ENCODE assay signal across 8 cellular contexts in genomic region chr1:221778535-221779142, GRCh38. TPM values are rescaled to one million over a fixed set of nuclear protein-coding genes. Genes with fewer than 3 reads are reported as not detected.
DNase-seq lines count a peak whose midpoint lies in the region; ATAC-seq, FAIRE-seq and TF ChIP-seq lines count a peak whose summit lies in the region.

No MANE protein-coding gene starts in this region.

- DNase-seq in NAMALWA (ENCODE audit: low spot score) = peak; percentile 40
- DNase-seq in germinal center (ENCODE audit: low spot score) = peak; percentile 53
- DNase-seq in SHP77 treated with DMSO at 0.1 percent for 48 hours (lab: John Stamatoyannopoulos, UW) = no peak
- DNase-seq in putamen (ENCODE audit: low spot score) = no peak
- no peak for DNase-seq in testis
- DNase-seq in kidney = no peak

- H3K4me3 ChIP-seq in testis = no peak overlapping the region
- H3K4me3 ChIP-seq in kidney (ENCODE audit: low read length in 2 of 2) = no peak overlapping the region

- H3K4me1 ChIP-seq in testis (no peaks in the 10 kb centered on the region), kidney (ENCODE audit: control insufficient read depth in 1 of 2, insufficient read depth in 1 of 2, low read depth in 1 of 2, low read length in 2 of 2) (no peaks in the 10 kb centered on the region)

- no peak for TF ChIP-seq CTCF in testis (IDR thresholded peaks at IDR 0.05)
- TF ChIP-seq CTCF in kidney (IDR thresholded peaks at IDR 0.05; ENCODE audit: borderline replicate concordance, extremely low read depth, insufficient read depth) = no peak

- no peak for TF ChIP-seq POLR2A in testis (IDR thresholded peaks at IDR 0.05)

- H3K36me3 ChIP-seq in testis (ENCODE audit: low read depth, missing control alignments) (no peaks in the 10 kb centered on the region), kidney (ENCODE audit: control insufficient read depth in 1 of 2, insufficient read depth in 2 of 2, low read length in 2 of 2) (no peaks in the 10 kb centered on the region)

- no peak for FAIRE-seq in kidney (lab: Jason Lieb, UNC)

- H3K9me3 ChIP-seq in testis (no peaks in the 10 kb centered on the region), kidney (ENCODE audit: control insufficient read depth in 1 of 2, low read length in 2 of 2) (no peaks in the 10 kb centered on the region)

- no peak overlapping the region for H3K9ac ChIP-seq in kidney (ENCODE audit: low read length in 2 of 2)

- H3K27ac ChIP-seq in testis (no peak overlapping the region), kidney (ENCODE audit: low read depth in 2 of 2, low read length in 2 of 2) (no peak overlapping the region)

- no peaks in the 10 kb centered on the region for H3K27me3 ChIP-seq in testis

- intact Hi-C loops in testis (cut with DNase I; ENCODE audit: low total_unique reads) = no loop called here
- intact Hi-C loops in kidney (cut with DNase I) = no loop called here

- 78 to 84% methylated on average over 7 to 8 of the region's 8 CpGs for WGBS in testis, 2 donors

- ATAC-seq in GM18861 (IDR thresholded peaks at IDR 0.05; ENCODE audit: unreplicated experiment) (peak; percentile 24), GM21825 (IDR thresholded peaks at IDR 0.05; ENCODE audit: unreplicated experiment) (peak; percentile 33)

RNA-seq across cellular contexts. Expression of gene DUSP10, which starts 36.8 kb away (rescaled TPM):
- total RNA-seq in testis (10 to 100 TPM; 12.3 to 14.6 TPM), kidney (5.3 TPM)
- polyA plus RNA-seq in testis (ENCODE audit: insufficient read depth, low read depth, low replicate concordance) (17.4 TPM), kidney (ENCODE audit: insufficient read depth, low read depth, low replicate concordance) (1.0 TPM)

Comparison
In these comparisons a context has a peak if more than half of its experiments do, and no peak if none do; other contexts are left out.
1. DNase-seq: peak in NAMALWA (single experiment) and germinal center (single experiment); none in SHP77 treated with DMSO at 0.1 percent for 48 hours (single experiment), putamen (single experiment), testis (single experiment) and kidney (single experiment).